Comparison of ENCODE assay signal across 33 cellular contexts in genomic region chr12:105064564-105065222, GRCh38. TPM values are rescaled to one million over a fixed set of nuclear protein-coding genes. Genes with fewer than 3 reads are reported as not detected.
DNase-seq lines count a peak whose midpoint lies in the region; ATAC-seq and TF ChIP-seq lines count a peak whose summit lies in the region.
"Had no signal": no experiment of that assay in that cellular context is flagged by ENCODE, and none has a peak within 500 bp of the region (broad histone marks: within the 10 kb centered on the region; RNA-seq: fewer than 3 reads in every experiment).

No MANE protein-coding gene starts in this region.

- peak; percentile 93 for DNase-seq in DMS79 treated with DMSO at 0.1 percent for 48 hours (lab: John Stamatoyannopoulos, UW)
- DNase-seq in HEK293T (ENCODE audit: extremely low spot score), result peak; percentile 10
- DNase-seq in RWPE2 (ENCODE audit: low spot score), result no peak
- peak; percentile 50 for DNase-seq in islet precursor cell
- DNase-seq in stimulated activated CD8-positive, alpha-beta memory T cell treated with anti-CD3 and anti-CD28 coated beads, Interleukin-4, amount 100 ng/mL, for 48 hours, result no peak
- no peak for DNase-seq in hypothalamus (lab: John Stamatoyannopoulos, UW)
- DNase-seq in gastrocnemius medialis, result no peak
- DNase-seq: activated CD4-positive, alpha-beta T cell treated with anti-CD3 and anti-CD28 coated beads for 48 hours; activated effector memory CD4-positive, alpha-beta T cell treated with anti-CD3 and anti-CD28 coated beads, Interleukin-2, amount 50 U/mL, for 16 hours; activated T-cell treated with anti-CD3 and anti-CD28 coated beads, Interleukin-2, amount 50 U/mL, for 24 hours; CD8-positive, alpha-beta memory T cell; cortex of kidney; DMS 273 treated with DMSO at 0.1 percent for 48 hours; effector memory CD8-positive, alpha-beta T cell; foreskin fibroblast; H7; head of caudate nucleus; naive thymus-derived CD8-positive, alpha-beta T cell; NCI-H1436 treated with DMSO at 0.1 percent for 48 hours; NCI-H2227 treated with DMSO at 0.1 percent for 48 hours; NCI-H774; occipital lobe; psoas muscle; sigmoid colon; stimulated activated CD4-positive, alpha-beta T cell treated with anti-CD3 and anti-CD28 coated beads, Interleukin-4, amount 100 ng/mL, for 1 hour; T1000; tibial artery; WERI-Rb-1 had no signal

- intact Hi-C loops in gastrocnemius medialis (cut with DNase I; ENCODE audit: low total_unique reads), result no loop called here

- no peaks in the 10 kb centered on the region for H3K36me3 ChIP-seq in RWPE2 (ENCODE audit: low read depth)
- H3K36me3 ChIP-seq in gastrocnemius medialis, result no peaks in the 10 kb centered on the region
- H3K36me3 ChIP-seq: cardiac muscle cell, SJSA1, WERI-Rb-1 had no signal

- H3K4me1 ChIP-seq in RWPE2 (ENCODE audit: insufficient read depth, poor library complexity, severe bottlenecking) (peaks cover 8% of the 10 kb centered on the region), gastrocnemius medialis (no peaks in the 10 kb centered on the region)
- H3K4me1 ChIP-seq: ascending aorta, psoas muscle, sigmoid colon, SJSA1, tibial artery had no signal

- H3K27ac ChIP-seq in RWPE2 (ENCODE audit: poor library complexity, severe bottlenecking), result no peak overlapping the region
- no peak overlapping the region for H3K27ac ChIP-seq in gastrocnemius medialis
- H3K27ac ChIP-seq: ascending aorta, cardiac muscle cell, psoas muscle, sigmoid colon, SJSA1, tibial artery, WERI-Rb-1 had no signal

- no peaks in the 10 kb centered on the region for H3K9me3 ChIP-seq in RWPE2 (ENCODE audit: severe bottlenecking)
- H3K9me3 ChIP-seq in gastrocnemius medialis, result no peaks in the 10 kb centered on the region
- H3K9me3 ChIP-seq: ascending aorta, psoas muscle, sigmoid colon, SJSA1, tibial artery had no signal

- ATAC-seq in RWPE2 (ENCODE audit: low read depth) (peak; percentile 78), gastrocnemius medialis (no peak)
- ATAC-seq: effector memory CD8-positive, alpha-beta T cell; esophagus mucosa; HepG2; naive thymus-derived CD8-positive, alpha-beta T cell; psoas muscle had no signal

- no peak for TF ChIP-seq POLR2A in gastrocnemius medialis (IDR thresholded peaks at IDR 0.05)

- in situ Hi-C loops in gastrocnemius medialis (cut with MboI; ENCODE audit: low sequenced_read_pairs in 4 of 4), result loop anchor here in 3 of 4 donors (25.0 kb wide), 2 partner anchors 677 to 852 kb away; partner anchors contain the start of gene TXNRD1 (in 3 of the 3)

- TF ChIP-seq CTCF in RWPE2 (IDR thresholded peaks at IDR 0.05; ENCODE audit: poor library complexity, severe bottlenecking), result no peak
- no peak for TF ChIP-seq CTCF in gastrocnemius medialis (IDR thresholded peaks at IDR 0.05 in 4 of 5, conservative IDR thresholded peaks at IDR 0.05 in 1 of 5)

- CTCF ChIA-PET in HEK293T (lab: Yijun Ruan, JAX), result interaction anchor here (0.7 to 1.4 kb wide), 3 partner anchors 12 to 758 kb away, joined by 3 to 5 read pairs (median 3); no protein-coding TSS in a partner anchor

- POLR2A ChIA-PET in HEK293T (lab: Yijun Ruan, JAX), result no interaction called here

- H3K4me3 ChIP-seq in RWPE2 (ENCODE audit: severe bottlenecking) (no peak overlapping the region), gastrocnemius medialis (no peak overlapping the region)
- H3K4me3 ChIP-seq: ascending aorta, cardiac muscle cell, psoas muscle, sigmoid colon, SJSA1, tibial artery had no signal

- no peaks in the 10 kb centered on the region for H3K27me3 ChIP-seq in RWPE2 (ENCODE audit: insufficient read depth, poor library complexity, severe bottlenecking)
- H3K27me3 ChIP-seq in gastrocnemius medialis, result no peaks in the 10 kb centered on the region
- H3K27me3 ChIP-seq: ascending aorta, cardiac muscle cell, sigmoid colon, SJSA1, tibial artery had no signal

TF ChIP-seq in HEK293T, 16 proteins besides CTCF, POLR2A, EP300 and RAD21:
- no peak for TF ChIP-seq FOXM1 (IDR thresholded peaks at IDR 0.05; ENCODE audit: borderline replicate concordance)
- no peak for TF ChIP-seq L3MBTL2 (conservative IDR thresholded peaks at IDR 0.05)
- no peak for TF ChIP-seq SUZ12 (IDR thresholded peaks at IDR 0.05)
- TF ChIP-seq FOXA1 (IDR thresholded peaks at IDR 0.05), result no peak
- no peak for TF ChIP-seq SP1 (IDR thresholded peaks at IDR 0.05)
- TF ChIP-seq CTBP1 (IDR thresholded peaks at IDR 0.05; ENCODE audit: borderline replicate concordance), result no peak
- TF ChIP-seq TARDBP (IDR thresholded peaks at IDR 0.05), result no peak
- TF ChIP-seq ELF4 (IDR thresholded peaks at IDR 0.05), result no peak
- no peak for TF ChIP-seq NFRKB (IDR thresholded peaks at IDR 0.05)
- TF ChIP-seq BHLHE40 (IDR thresholded peaks at IDR 0.05; ENCODE audit: borderline replicate concordance), result no peak
- TF ChIP-seq ZNF384 (IDR thresholded peaks at IDR 0.05), result no peak
- no peak for TF ChIP-seq HDGF (IDR thresholded peaks at IDR 0.05; ENCODE audit: borderline replicate concordance)
- no peak for TF ChIP-seq PKNOX1 (IDR thresholded peaks at IDR 0.05)
- TF ChIP-seq LEF1 (IDR thresholded peaks at IDR 0.05; ENCODE audit: borderline replicate concordance), result no peak
- no peak for TF ChIP-seq ARNT (IDR thresholded peaks at IDR 0.05)

RNA-seq across cellular contexts. Expression of gene ALDH1L2, which starts 19.6 kb away (rescaled TPM):
- 1 to 10 TPM in 3 of 4 donors, under 1 TPM in 1; 0.95 to 4.0 (median 1.7) TPM for total RNA-seq in gastrocnemius medialis

RNA-seq across cellular contexts. Expression of gene WASHC4, which starts 42.8 kb away (rescaled TPM):
- 10 to 100 TPM; 23.6 to 53.2 (median 36.7) TPM for total RNA-seq in gastrocnemius medialis

Comparison
In these comparisons a context has a peak if more than half of its experiments do, and no peak if none do; other contexts are left out.
1. DNase-seq: peak in DMS79 treated with DMSO at 0.1 percent for 48 hours (single experiment), HEK293T (single experiment) and islet precursor cell (single experiment); none in RWPE2 (single experiment), stimulated activated CD8-positive, alpha-beta memory T cell treated with anti-CD3 and anti-CD28 coated beads, Interleukin-4, amount 100 ng/mL, for 48 hours (single experiment), hypothalamus (0 of 51) and gastrocnemius medialis (0 of 2).